In the genomic region with DNA sequence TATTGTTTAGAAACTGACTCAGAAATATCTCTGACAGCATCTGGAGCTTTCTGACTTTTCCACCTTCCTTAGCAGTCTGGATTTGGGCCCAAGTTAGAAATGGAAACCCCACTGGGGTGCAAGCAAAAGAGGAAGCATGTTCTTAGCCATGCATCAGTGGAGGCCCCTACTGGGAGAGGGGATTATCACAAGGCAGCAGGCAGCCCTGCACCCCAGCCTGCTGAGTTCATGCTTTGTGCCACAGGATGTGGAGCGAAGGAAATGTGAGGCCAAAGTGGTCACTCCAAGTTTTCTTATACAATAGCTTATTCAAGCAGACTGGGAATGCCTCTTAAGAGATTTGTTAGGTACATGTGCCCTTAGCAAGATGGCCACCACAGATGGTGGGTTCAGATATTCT, we compare ENCODE assay signal across 8 cellular contexts.
DNase-seq lines count a peak whose midpoint lies in the region; ATAC-seq and TF ChIP-seq lines count a peak whose summit lies in the region.

No MANE protein-coding gene starts in this region.

- H3K4me3 ChIP-seq in HFF-Myc (replicated peaks; ENCODE audit: low read depth, low read length) (no peak overlapping the region), Panc1 (ENCODE audit: low read depth in 2 of 2, low read length in 2 of 2) (no peak overlapping the region)

- no peaks in the 10 kb centered on the region for H3K9me3 ChIP-seq in Panc1 (ENCODE audit: control insufficient read depth, insufficient read depth, low read depth, low read length)

- ATAC-seq in Panc1: no peak

- in situ Hi-C loops in Panc1 (cut with HindIII; ENCODE audit: low pct_unique_long_range_greater_than_20kb, low sequenced_read_pairs): no loop called here

- TF ChIP-seq CTCF in HFF-Myc (IDR thresholded peaks at IDR 0.05; ENCODE audit: low read depth, low read length, missing control alignments): peak; percentile 56
- peak; percentile 49 for TF ChIP-seq CTCF in Panc1 (IDR thresholded peaks at IDR 0.05)

- intact Hi-C loops in Panc1 (cut with micrococcal nuclease; ENCODE audit: unreplicated experiment): no loop called here

- DNase-seq in DMS53 (lab: John Stamatoyannopoulos, UW): peak; percentile 20
- no peak for DNase-seq in DMS53 treated with DMSO at 0.1 percent for 48 hours (lab: John Stamatoyannopoulos, UW; ENCODE audit: unreplicated experiment)
- no peak for DNase-seq in HFF-Myc (ENCODE audit: extremely low read depth, low read depth)
- DNase-seq in Panc1 (ENCODE audit: low read depth, low spot score): no peak
- peak; percentile 74 for DNase-seq in iPS-NIHi7 (ENCODE audit: extremely low spot score)
- DNase-seq in AG08395 (ENCODE audit: low spot score): no peak
- DNase-seq in hippocampal formation (lab: John Stamatoyannopoulos, UW): no peak
- DNase-seq in activated T-cell treated with anti-CD3 and anti-CD28 coated beads for 4 hours: no peak

- POLR2A ChIA-PET in Panc1 (lab: Charles Lee): no interaction called here

- no peak overlapping the region for H3K27ac ChIP-seq in Panc1 (ENCODE audit: low read length)

- CTCF ChIA-PET in Panc1 (lab: Charles Lee): no interaction called here

- H3K36me3 ChIP-seq in Panc1 (ENCODE audit: control insufficient read depth, insufficient read depth, low read length): no peaks in the 10 kb centered on the region

- peaks cover 8% of the 10 kb centered on the region for H3K27me3 ChIP-seq in Panc1 (ENCODE audit: control insufficient read depth, insufficient read depth, low read length)

- BruUV-seq in Panc1 (replicated peaks; lab: Mats Ljungman, UMichigan): no TSS peak

- no peaks in the 10 kb centered on the region for H3K4me1 ChIP-seq in Panc1 (ENCODE audit: control insufficient read depth, insufficient read depth, low read length)

Comparison
In these comparisons a context has a peak if more than half of its experiments do, and no peak if none do; other contexts are left out.
1. DNase-seq: peak in DMS53 (single experiment) and iPS-NIHi7 (single experiment); none in DMS53 treated with DMSO at 0.1 percent for 48 hours (single experiment), HFF-Myc (single experiment), Panc1 (single experiment), AG08395 (single experiment), hippocampal formation (0 of 2) and activated T-cell treated with anti-CD3 and anti-CD28 coated beads for 4 hours (single experiment).